In the genomic region with DNA sequence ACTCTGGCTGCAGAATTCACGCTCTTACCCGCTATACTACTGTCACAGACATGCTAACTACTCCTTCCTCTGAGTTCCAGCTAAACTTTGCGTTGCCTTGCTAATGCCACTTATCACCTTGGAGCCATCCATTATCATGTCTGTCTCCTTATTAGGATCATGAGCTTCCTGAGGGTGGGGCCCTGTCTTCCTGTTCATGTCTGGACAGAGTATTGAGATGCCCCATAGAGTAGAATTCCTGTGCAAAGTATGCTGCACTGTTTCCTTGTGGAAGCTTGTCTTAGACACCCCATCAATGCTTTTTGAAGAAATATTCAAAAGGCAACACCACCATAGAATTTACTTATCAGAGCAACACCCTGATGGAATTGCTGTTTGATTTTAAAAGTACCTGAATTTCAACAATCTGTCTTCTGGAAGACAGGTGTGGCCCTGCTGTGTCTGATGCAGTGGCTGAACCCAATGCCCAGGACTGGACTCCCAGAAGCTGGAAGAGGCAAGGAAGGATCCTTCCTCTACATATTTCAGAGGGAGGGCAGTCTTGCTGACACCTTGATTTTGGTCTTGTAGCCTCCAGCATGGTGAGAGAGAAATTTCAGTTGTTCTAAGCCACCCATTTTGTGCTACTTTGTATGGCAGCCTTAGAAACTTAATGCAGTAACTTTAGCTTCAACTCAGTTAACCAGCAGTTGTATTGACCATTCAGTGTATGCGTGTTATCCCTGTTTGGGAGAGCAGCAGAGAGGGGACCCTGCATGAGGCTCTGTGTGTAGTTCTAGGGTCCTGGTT, we compare ENCODE assay signal across 1 cellular context.
TF ChIP-seq lines count a peak whose summit lies in the region.

No MANE protein-coding gene starts in this region.

TF ChIP-seq in HEK293, 187 proteins besides CTCF, POLR2A, EP300 and RAD21:
- no peak for TF ChIP-seq YY2 (tag by site-specific recombination; IDR thresholded peaks at IDR 0.05)
- TF ChIP-seq, protein P1, sequence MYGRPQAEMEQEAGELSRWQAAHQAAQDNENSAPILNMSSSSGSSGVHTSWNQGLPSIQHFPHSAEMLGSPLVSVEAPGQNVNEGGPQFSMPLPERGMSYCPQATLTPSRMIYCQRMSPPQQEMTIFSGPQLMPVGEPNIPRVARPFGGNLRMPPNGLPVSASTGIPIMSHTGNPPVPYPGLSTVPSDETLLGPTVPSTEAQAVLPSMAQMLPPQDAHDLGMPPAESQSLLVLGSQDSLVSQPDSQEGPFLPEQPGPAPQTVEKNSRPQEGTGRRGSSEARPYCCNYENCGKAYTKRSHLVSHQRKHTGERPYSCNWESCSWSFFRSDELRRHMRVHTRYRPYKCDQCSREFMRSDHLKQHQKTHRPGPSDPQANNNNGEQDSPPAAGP (tag by site-specific recombination; IDR thresholded peaks at IDR 0.05): 0 out of 2 replicates have a peak, but pooled peaks have one; percentile 38
- TF ChIP-seq, protein P2, sequence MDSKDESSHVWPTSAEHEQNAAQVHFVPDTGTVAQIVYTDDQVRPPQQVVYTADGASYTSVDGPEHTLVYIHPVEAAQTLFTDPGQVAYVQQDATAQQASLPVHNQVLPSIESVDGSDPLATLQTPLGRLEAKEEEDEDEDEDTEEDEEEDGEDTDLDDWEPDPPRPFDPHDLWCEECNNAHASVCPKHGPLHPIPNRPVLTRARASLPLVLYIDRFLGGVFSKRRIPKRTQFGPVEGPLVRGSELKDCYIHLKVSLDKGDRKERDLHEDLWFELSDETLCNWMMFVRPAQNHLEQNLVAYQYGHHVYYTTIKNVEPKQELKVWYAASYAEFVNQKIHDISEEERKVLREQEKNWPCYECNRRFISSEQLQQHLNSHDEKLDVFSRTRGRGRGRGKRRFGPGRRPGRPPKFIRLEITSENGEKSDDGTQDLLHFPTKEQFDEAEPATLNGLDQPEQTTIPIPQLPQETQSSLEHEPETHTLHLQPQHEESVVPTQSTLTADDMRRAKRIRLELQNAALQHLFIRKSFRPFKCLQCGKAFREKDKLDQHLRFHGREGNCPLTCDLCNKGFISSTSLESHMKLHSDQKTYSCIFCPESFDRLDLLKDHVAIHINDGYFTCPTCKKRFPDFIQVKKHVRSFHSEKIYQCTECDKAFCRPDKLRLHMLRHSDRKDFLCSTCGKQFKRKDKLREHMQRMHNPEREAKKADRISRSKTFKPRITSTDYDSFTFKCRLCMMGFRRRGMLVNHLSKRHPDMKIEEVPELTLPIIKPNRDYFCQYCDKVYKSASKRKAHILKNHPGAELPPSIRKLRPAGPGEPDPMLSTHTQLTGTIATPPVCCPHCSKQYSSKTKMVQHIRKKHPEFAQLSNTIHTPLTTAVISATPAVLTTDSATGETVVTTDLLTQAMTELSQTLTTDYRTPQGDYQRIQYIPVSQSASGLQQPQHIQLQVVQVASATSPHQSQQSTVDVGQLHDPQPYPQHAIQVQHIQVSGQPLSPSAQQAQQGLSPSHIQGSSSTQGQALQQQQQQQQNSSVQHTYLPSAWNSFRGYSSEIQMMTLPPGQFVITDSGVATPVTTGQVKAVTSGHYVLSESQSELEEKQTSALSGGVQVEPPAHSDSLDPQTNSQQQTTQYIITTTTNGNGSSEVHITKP (tag by site-specific recombination; IDR thresholded peaks at IDR 0.05): peak; percentile 27; the same call in 1 of the 2 replicates
- TF ChIP-seq, protein P3, sequence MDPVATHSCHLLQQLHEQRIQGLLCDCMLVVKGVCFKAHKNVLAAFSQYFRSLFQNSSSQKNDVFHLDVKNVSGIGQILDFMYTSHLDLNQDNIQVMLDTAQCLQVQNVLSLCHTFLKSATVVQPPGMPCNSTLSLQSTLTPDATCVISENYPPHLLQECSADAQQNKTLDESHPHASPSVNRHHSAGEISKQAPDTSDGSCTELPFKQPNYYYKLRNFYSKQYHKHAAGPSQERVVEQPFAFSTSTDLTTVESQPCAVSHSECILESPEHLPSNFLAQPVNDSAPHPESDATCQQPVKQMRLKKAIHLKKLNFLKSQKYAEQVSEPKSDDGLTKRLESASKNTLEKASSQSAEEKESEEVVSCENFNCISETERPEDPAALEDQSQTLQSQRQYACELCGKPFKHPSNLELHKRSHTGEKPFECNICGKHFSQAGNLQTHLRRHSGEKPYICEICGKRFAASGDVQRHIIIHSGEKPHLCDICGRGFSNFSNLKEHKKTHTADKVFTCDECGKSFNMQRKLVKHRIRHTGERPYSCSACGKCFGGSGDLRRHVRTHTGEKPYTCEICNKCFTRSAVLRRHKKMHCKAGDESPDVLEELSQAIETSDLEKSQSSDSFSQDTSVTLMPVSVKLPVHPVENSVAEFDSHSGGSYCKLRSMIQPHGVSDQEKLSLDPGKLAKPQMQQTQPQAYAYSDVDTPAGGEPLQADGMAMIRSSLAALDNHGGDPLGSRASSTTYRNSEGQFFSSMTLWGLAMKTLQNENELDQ (tag by site-specific recombination; IDR thresholded peaks at IDR 0.05; ENCODE audit: low read depth): no peak
- TF ChIP-seq, protein P4, sequence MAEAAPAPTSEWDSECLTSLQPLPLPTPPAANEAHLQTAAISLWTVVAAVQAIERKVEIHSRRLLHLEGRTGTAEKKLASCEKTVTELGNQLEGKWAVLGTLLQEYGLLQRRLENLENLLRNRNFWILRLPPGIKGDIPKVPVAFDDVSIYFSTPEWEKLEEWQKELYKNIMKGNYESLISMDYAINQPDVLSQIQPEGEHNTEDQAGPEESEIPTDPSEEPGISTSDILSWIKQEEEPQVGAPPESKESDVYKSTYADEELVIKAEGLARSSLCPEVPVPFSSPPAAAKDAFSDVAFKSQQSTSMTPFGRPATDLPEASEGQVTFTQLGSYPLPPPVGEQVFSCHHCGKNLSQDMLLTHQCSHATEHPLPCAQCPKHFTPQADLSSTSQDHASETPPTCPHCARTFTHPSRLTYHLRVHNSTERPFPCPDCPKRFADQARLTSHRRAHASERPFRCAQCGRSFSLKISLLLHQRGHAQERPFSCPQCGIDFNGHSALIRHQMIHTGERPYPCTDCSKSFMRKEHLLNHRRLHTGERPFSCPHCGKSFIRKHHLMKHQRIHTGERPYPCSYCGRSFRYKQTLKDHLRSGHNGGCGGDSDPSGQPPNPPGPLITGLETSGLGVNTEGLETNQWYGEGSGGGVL (tag by site-specific recombination; IDR thresholded peaks at IDR 0.05): no peak
- no peak for TF ChIP-seq FEZF1 (tag by site-specific recombination; IDR thresholded peaks at IDR 0.05)
- TF ChIP-seq, protein P5, sequence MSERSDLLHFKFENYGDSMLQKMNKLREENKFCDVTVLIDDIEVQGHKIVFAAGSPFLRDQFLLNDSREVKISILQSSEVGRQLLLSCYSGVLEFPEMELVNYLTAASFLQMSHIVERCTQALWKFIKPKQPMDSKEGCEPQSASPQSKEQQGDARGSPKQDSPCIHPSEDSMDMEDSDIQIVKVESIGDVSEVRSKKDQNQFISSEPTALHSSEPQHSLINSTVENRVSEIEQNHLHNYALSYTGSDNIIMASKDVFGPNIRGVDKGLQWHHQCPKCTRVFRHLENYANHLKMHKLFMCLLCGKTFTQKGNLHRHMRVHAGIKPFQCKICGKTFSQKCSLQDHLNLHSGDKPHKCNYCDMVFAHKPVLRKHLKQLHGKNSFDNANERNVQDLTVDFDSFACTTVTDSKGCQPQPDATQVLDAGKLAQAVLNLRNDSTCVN (tag by site-specific recombination; optimal IDR thresholded peaks at IDR 0.05): peak; percentile 6
- TF ChIP-seq ZNF146 (tag by site-specific recombination; IDR thresholded peaks at IDR 0.05): no peak
- no peak for TF ChIP-seq ZNF76 (tag by site-specific recombination; IDR thresholded peaks at IDR 0.05; ENCODE audit: borderline replicate concordance, low read depth)
- no peak for TF ChIP-seq ZNF24 (tag by site-specific recombination; IDR thresholded peaks at IDR 0.05)
- no peak for TF ChIP-seq IKZF3 (tag by site-specific recombination; IDR thresholded peaks at IDR 0.05)
- TF ChIP-seq, protein P6, sequence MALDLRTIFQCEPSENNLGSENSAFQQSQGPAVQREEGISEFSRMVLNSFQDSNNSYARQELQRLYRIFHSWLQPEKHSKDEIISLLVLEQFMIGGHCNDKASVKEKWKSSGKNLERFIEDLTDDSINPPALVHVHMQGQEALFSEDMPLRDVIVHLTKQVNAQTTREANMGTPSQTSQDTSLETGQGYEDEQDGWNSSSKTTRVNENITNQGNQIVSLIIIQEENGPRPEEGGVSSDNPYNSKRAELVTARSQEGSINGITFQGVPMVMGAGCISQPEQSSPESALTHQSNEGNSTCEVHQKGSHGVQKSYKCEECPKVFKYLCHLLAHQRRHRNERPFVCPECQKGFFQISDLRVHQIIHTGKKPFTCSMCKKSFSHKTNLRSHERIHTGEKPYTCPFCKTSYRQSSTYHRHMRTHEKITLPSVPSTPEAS (tag by site-specific recombination; IDR thresholded peaks at IDR 0.05): no peak
- no peak for TF ChIP-seq ZNF404 (tag by site-specific recombination; IDR thresholded peaks at IDR 0.05)
- no peak for TF ChIP-seq ZNF433 (tag by site-specific recombination; IDR thresholded peaks at IDR 0.05; ENCODE audit: low read depth)
